ENCODE assay signal across 17 cellular contexts in the genomic region with DNA sequence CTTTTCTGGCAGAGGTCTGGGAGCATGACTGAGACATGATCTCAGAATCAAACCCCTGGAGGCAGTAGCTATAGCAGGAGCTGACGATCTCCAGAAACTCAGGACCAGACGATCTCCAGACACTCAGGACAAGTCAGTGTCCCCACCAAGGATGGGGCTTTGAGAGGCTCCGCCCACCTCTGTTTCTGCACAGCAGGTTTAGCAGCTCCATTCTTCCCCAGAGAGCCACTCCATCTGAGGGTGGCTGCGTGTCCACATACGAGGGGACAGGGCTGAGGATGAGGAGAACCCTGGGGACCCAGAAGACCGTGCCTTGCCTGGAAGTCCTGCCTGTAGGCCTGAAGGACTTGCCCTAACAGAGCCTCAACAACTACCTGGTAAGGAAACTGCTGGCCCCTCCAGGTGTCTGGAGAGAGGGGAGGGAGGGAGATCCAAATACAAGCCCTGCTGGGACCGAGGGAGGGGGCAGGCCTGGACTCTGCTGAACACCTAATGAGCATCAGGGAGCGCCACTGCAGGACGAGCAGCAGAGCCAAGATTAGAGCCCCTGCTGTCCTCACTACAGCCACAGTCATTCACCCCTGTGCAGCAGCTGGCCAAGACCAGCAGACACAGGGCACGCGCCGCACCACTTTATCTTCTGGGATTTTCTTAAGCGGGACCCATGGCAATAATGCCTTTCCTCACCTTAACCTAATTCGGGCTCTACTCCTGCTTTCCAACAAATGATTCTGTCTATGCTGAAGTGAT. TPM values are rescaled to one million over a fixed set of nuclear protein-coding genes. Genes with fewer than 3 reads are reported as not detected.
DNase-seq lines count a peak whose midpoint lies in the region; ATAC-seq and TF ChIP-seq lines count a peak whose summit lies in the region.
"Had no signal": no experiment of that assay in that cellular context is flagged by ENCODE, and none has a peak within 500 bp of the region (broad histone marks: within the 10 kb centered on the region; RNA-seq: fewer than 3 reads in every experiment).

A gene with protein sequence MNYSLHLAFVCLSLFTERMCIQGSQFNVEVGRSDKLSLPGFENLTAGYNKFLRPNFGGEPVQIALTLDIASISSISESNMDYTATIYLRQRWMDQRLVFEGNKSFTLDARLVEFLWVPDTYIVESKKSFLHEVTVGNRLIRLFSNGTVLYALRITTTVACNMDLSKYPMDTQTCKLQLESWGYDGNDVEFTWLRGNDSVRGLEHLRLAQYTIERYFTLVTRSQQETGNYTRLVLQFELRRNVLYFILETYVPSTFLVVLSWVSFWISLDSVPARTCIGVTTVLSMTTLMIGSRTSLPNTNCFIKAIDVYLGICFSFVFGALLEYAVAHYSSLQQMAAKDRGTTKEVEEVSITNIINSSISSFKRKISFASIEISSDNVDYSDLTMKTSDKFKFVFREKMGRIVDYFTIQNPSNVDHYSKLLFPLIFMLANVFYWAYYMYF (plus strand): TSS at position 228 of the 750 bp plus-strand sequence. CDS start 4,891 bp downstream, outside the sequence.

- H3K9me3 Mint-ChIP-seq in H9 = no peaks in the 10 kb centered on the region
- H3K9me3 Mint-ChIP-seq in activated CD8-positive, alpha-beta T cell treated with anti-CD3 and anti-CD28 coated beads for 36 hours = no peaks in the 10 kb centered on the region
- H3K9me3 Mint-ChIP-seq: CD8-positive, alpha-beta T cell; GM23338 had no signal

- peak within 1 kb of the TSS; percentile 8; the same call in 1 of the 2 replicates for H3K14ac ChIP-seq in H9 (ENCODE audit: insufficient read depth, low read length)

- TF ChIP-seq POLR2A in prostate gland (IDR thresholded peaks at IDR 0.05) = peak; percentile 24

- POLR2A ChIA-PET in activated CD8-positive, alpha-beta T cell treated with anti-CD3 and anti-CD28 coated beads for 36 hours (lab: Charles Lee) = no interaction called here

- H3K27me3 ChIP-seq in BLaER1 = no peaks in the 10 kb centered on the region
- H3K27me3 ChIP-seq in H9 (ENCODE audit: insufficient read depth, low read length) = no peaks in the 10 kb centered on the region
- no peaks in the 10 kb centered on the region for H3K27me3 ChIP-seq in left ventricle myocardium inferior (ENCODE audit: low read depth)
- no peaks in the 10 kb centered on the region for H3K27me3 ChIP-seq in prostate gland (replicated peaks; ENCODE audit: insufficient read depth)
- no peaks in the 10 kb centered on the region for H3K27me3 ChIP-seq in aorta (ENCODE audit: control insufficient read depth in 1 of 2, insufficient read depth in 2 of 2, low read length in 1 of 2)

- no peaks in the 10 kb centered on the region for H3K36me3 Mint-ChIP-seq in H9 (ENCODE audit: insufficient read depth in 1 of 3, low read depth in 3 of 3)
- H3K36me3 Mint-ChIP-seq in activated CD8-positive, alpha-beta T cell treated with anti-CD3 and anti-CD28 coated beads for 36 hours (ENCODE audit: low read depth) = no peaks in the 10 kb centered on the region
- H3K36me3 Mint-ChIP-seq: CD8-positive, alpha-beta T cell had no signal

- H3K18ac ChIP-seq in H9 (ENCODE audit: insufficient read length, low read depth, low read length) = no peak within 1 kb of the TSS

- no peaks in the 10 kb centered on the region; the same call in 1 of the 2 replicates for H3K27me3 Mint-ChIP-seq in H9 (ENCODE audit: low read depth)
- no peaks in the 10 kb centered on the region for H3K27me3 Mint-ChIP-seq in activated CD8-positive, alpha-beta T cell treated with anti-CD3 and anti-CD28 coated beads for 36 hours

- H3K79me2 ChIP-seq in H9 (ENCODE audit: insufficient read depth, low read length) = no peaks in the 10 kb centered on the region

- no peaks in the 10 kb centered on the region for H3K9me3 ChIP-seq in BLaER1
- H3K9me3 ChIP-seq in H9 (ENCODE audit: control insufficient read depth, low read depth, low read length) = no peaks in the 10 kb centered on the region
- no peaks in the 10 kb centered on the region for H3K9me3 ChIP-seq in left ventricle myocardium inferior (replicated peaks)
- H3K9me3 ChIP-seq in prostate gland = no peaks in the 10 kb centered on the region
- H3K9me3 ChIP-seq in aorta (ENCODE audit: control insufficient read depth, low read length) = no peaks in the 10 kb centered on the region

- CTCF ChIA-PET in activated CD8-positive, alpha-beta T cell treated with anti-CD3 and anti-CD28 coated beads for 36 hours (lab: Charles Lee) = interaction anchor here (1.6 to 2.0 kb wide), 2 partner anchors 8 to 145 kb away, joined by 4 read pairs; no protein-coding TSS in a partner anchor

- H3K4me3 ChIP-seq in BLaER1 (no peak within 1 kb of the TSS), left ventricle myocardium inferior (no peak within 1 kb of the TSS), prostate gland (no peak within 1 kb of the TSS), aorta (ENCODE audit: low read length in 2 of 2) (no peak within 1 kb of the TSS)
- H3K4me3 ChIP-seq: GM23338 had no signal

- no peak within 1 kb of the TSS for H4K91ac ChIP-seq in H9 (ENCODE audit: insufficient read length, low read depth, low read length)

- H2BK20ac ChIP-seq in H9 (ENCODE audit: low read depth, low read length, poor library complexity, severe bottlenecking) = no peak within 1 kb of the TSS

- H2AK5ac ChIP-seq in H9 (ENCODE audit: insufficient read length, low read length) = no peak within 1 kb of the TSS

- H4K8ac ChIP-seq in H9 (replicated peaks; ENCODE audit: insufficient read length, low read depth, low read length) = no peak within 1 kb of the TSS

- H3K36me3 ChIP-seq in BLaER1 (no peaks in the 10 kb centered on the region), left ventricle myocardium inferior (no peaks in the 10 kb centered on the region), prostate gland (no peaks in the 10 kb centered on the region), aorta (ENCODE audit: control insufficient read depth in 1 of 2, insufficient read depth in 2 of 2, low read length in 1 of 2) (no peaks in the 10 kb centered on the region)

- H3K9ac ChIP-seq in BLaER1 (no peak within 1 kb of the TSS), H9 (ENCODE audit: extremely low read depth, insufficient read length, low read length) (no peak within 1 kb of the TSS)

- no peak within 1 kb of the TSS for H3K56ac ChIP-seq in H9 (ENCODE audit: insufficient read length, low read depth, low read length)

- H4K20me1 ChIP-seq in BLaER1 (no peaks in the 10 kb centered on the region), H9 (ENCODE audit: control insufficient read depth, insufficient read depth, insufficient read length) (no peaks in the 10 kb centered on the region)

- H3K27ac ChIP-seq in BLaER1 (no peak within 1 kb of the TSS), H9 (ENCODE audit: insufficient read length, low read depth, low read length) (no peak within 1 kb of the TSS), left ventricle myocardium inferior (replicated peaks) (peak within 1 kb of the TSS; percentile 63), prostate gland (no peak within 1 kb of the TSS), aorta (ENCODE audit: low read depth in 1 of 2, low read length in 2 of 2) (no peak within 1 kb of the TSS)
- H3K27ac ChIP-seq: RWPE1 had no signal

- H3K4me2 ChIP-seq in BLaER1 (0 out of 2 replicates have a peak within 1 kb of the TSS, but pooled peaks have one; percentile 16), H9 (ENCODE audit: insufficient read depth, insufficient read length, low read length) (no peak within 1 kb of the TSS)
- H3K4me2 ChIP-seq: GM23338 had no signal

- TF ChIP-seq CTCF in H9 (conservative IDR thresholded peaks at IDR 0.05) (no peak), left ventricle myocardium inferior (IDR thresholded peaks at IDR 0.05; ENCODE audit: borderline replicate concordance) (no peak), prostate gland (IDR thresholded peaks at IDR 0.05) (no peak)
- no peak for TF ChIP-seq CTCF in activated CD8-positive, alpha-beta T cell treated with anti-CD3 and anti-CD28 coated beads for 36 hours (IDR thresholded peaks at IDR 0.05)

- H3K4me1 ChIP-seq in BLaER1 (peaks cover 4% of the 10 kb centered on the region; the same call in 1 of the 2 replicates), H9 (ENCODE audit: insufficient read depth, low read length) (no peaks in the 10 kb centered on the region), left ventricle myocardium inferior (peaks cover 55% of the 10 kb centered on the region), prostate gland (replicated peaks) (no peaks in the 10 kb centered on the region), aorta (ENCODE audit: control insufficient read depth in 1 of 2, insufficient read depth in 2 of 2, low read length in 2 of 2) (no peaks in the 10 kb centered on the region)

- ATAC-seq in aorta (ENCODE audit: low FRiP score) = no peak
- ATAC-seq in activated CD8-positive, alpha-beta T cell treated with anti-CD3 and anti-CD28 coated beads for 36 hours = no peak
- ATAC-seq: CD8-positive, alpha-beta T cell; GM23338 had no signal

- H3K23ac ChIP-seq in H9 (ENCODE audit: insufficient read length, low read depth, low read length) = no peak within 1 kb of the TSS

- H3K23me2 ChIP-seq in H9 (ENCODE audit: insufficient read length, low read depth, low read length, poor library complexity, severe bottlenecking) = no peaks in the 10 kb centered on the region

- H3K27ac Mint-ChIP-seq in H9 = no peak within 1 kb of the TSS
- no peak within 1 kb of the TSS for H3K27ac Mint-ChIP-seq in activated CD8-positive, alpha-beta T cell treated with anti-CD3 and anti-CD28 coated beads for 36 hours
- H3K27ac Mint-ChIP-seq: CD8-positive, alpha-beta T cell; GM23338 had no signal

- H2BK15ac ChIP-seq in H9 (ENCODE audit: low read depth, low read length) = no peak within 1 kb of the TSS

- H2BK120ac ChIP-seq in H9 (ENCODE audit: low read depth, low read length, poor library complexity, severe bottlenecking) = no peak within 1 kb of the TSS

- H2BK12ac ChIP-seq in H9 (ENCODE audit: insufficient read length, low read depth, low read length) = no peak within 1 kb of the TSS

- H3K4ac ChIP-seq in H9 (ENCODE audit: low read depth, low read length) = no peak within 1 kb of the TSS

- H2BK5ac ChIP-seq in H9 (ENCODE audit: insufficient read length, low read length) = no peak within 1 kb of the TSS

- no peaks in the 10 kb centered on the region for H3K79me1 ChIP-seq in H9 (ENCODE audit: insufficient read depth, low read depth, low read length, poor library complexity, severe bottlenecking)

- no peak within 1 kb of the TSS for H2AFZ ChIP-seq in H9 (ENCODE audit: low read length)
- H2AFZ ChIP-seq: GM23338 had no signal

- intact Hi-C loops in left ventricle myocardium inferior (cut with micrococcal nuclease) (no loop called here), prostate gland (cut with DNase I) (no loop called here), aorta (cut with DNase I) (no loop called here)
- intact Hi-C loops in activated CD8-positive, alpha-beta T cell treated with anti-CD3 and anti-CD28 coated beads for 36 hours (cut with micrococcal nuclease) = no loop called here

- no peak for DNase-seq in H9
- DNase-seq in left ventricle myocardium inferior = no peak
- DNase-seq in prostate gland (ENCODE audit: low spot score) = no peak
- DNase-seq in aorta = no peak
- DNase-seq in midbrain (lab: John Stamatoyannopoulos, UW) = no peak
- DNase-seq in activated CD8-positive, alpha-beta T cell treated with anti-CD3 and anti-CD28 coated beads for 36 hours = no peak
- DNase-seq: ACHN; CD8-positive, alpha-beta T cell; NCI-H1048; NCI-H226; NCI-H526 treated with DMSO at 0.1 percent for 48 hours; NK-92 treated with Interleukin-12 subunit alpha and Interleukin-12 subunit beta, amount 100 ng/mL, for 24 hours had no signal

- no peak within 1 kb of the TSS for H3K4me3 Mint-ChIP-seq in H9
- no peak within 1 kb of the TSS for H3K4me3 Mint-ChIP-seq in activated CD8-positive, alpha-beta T cell treated with anti-CD3 and anti-CD28 coated beads for 36 hours
- H3K4me3 Mint-ChIP-seq: CD8-positive, alpha-beta T cell; GM23338 had no signal

- no peak within 1 kb of the TSS for H3T11ph ChIP-seq in H9 (ENCODE audit: low read length)

- no peak within 1 kb of the TSS for H4K5ac ChIP-seq in H9 (ENCODE audit: insufficient read length, low read depth, low read length)

- no CpG with 5 or more reads among the region's 14 CpGs for WGBS in H9 (ENCODE audit: extremely low coverage, insufficient read length, low lambda C conversion rate)
- WGBS in prostate gland = 92% methylated on average over 14 of the region's 14 CpGs
- 88 to 93% methylated on average over 14 of the region's 14 CpGs for WGBS in aorta, 2 donors

- peaks cover 22 to 31% of the 10 kb centered on the region in 2 experiments for H3K4me1 Mint-ChIP-seq in H9
- no peaks in the 10 kb centered on the region for H3K4me1 Mint-ChIP-seq in activated CD8-positive, alpha-beta T cell treated with anti-CD3 and anti-CD28 coated beads for 36 hours (ENCODE audit: low read depth)

RNA-seq across cellular contexts. Expression of the gene that starts here (rescaled TPM):
- total RNA-seq in H9 (2021) (1.5 TPM in 2 replicates), left ventricle myocardium inferior (0.49 TPM), prostate gland (1 to 10 TPM; 4.8 to 5.5 TPM), aorta (under 1 TPM in 1 of 2 donors, not detected in 1; 0.72 TPM)
- polyA plus RNA-seq in aorta = under 1 TPM in 1 of 2 donors, not detected in 1; 0.75 TPM
- total RNA-seq in activated CD8-positive, alpha-beta T cell treated with anti-CD3 and anti-CD28 coated beads for 36 hours = not detected
- total RNA-seq: CD8-positive, alpha-beta T cell; HT1080; SK-MEL-5 had no signal
